10 cellular contexts compared by ENCODE assay signal in genomic region chr13:48186722-48187121, GRCh38.
"Had no signal": no experiment of that assay in that cellular context is flagged by ENCODE, and none has a peak within 500 bp of the region (broad histone marks: within the 10 kb centered on the region; RNA-seq: fewer than 3 reads in every experiment).

No MANE protein-coding gene starts in this region.

- H3K27ac Mint-ChIP-seq: nephron progenitor cell had no signal

- H3K4me1 Mint-ChIP-seq: nephron progenitor cell had no signal

- H3K9me3 ChIP-seq: esophagus squamous epithelium, psoas muscle, upper lobe of right lung had no signal

- H3K4me3 ChIP-seq: dorsolateral prefrontal cortex, esophagus squamous epithelium, psoas muscle, upper lobe of right lung had no signal

- H3K27me3 ChIP-seq: dorsolateral prefrontal cortex, esophagus squamous epithelium, upper lobe of right lung had no signal

- H3K4me1 ChIP-seq: psoas muscle, upper lobe of right lung had no signal

- H3K4me3 Mint-ChIP-seq: nephron progenitor cell had no signal

- H3K9me3 Mint-ChIP-seq: activated T-helper 1 cell treated with anti-CD3 and anti-CD28 coated beads, Interleukin-12 subunit alpha, Interleukin-12 subunit beta, Interleukin-2, Interleukin-4 antibody, amounts not matched to agents 30 ng/mL and 10 ng/mL and 1 ng/mL, durations not matched to agents 14 hours and 24 hours and 36 hours; nephron progenitor cell had no signal

- H3K27ac ChIP-seq: esophagus squamous epithelium, psoas muscle, upper lobe of right lung had no signal

- ATAC-seq: psoas muscle, sciatic nerve had no signal

- DNase-seq: anterior cingulate cortex; dorsolateral prefrontal cortex; esophagus squamous epithelium; foreskin fibroblast; nephron progenitor cell; psoas muscle; stimulated activated naive CD4-positive, alpha-beta T cell treated with Interleukin-2 at 50 U/mL for 16 hours; upper lobe of right lung had no signal

- H3K36me3 ChIP-seq: esophagus squamous epithelium, upper lobe of right lung had no signal
